Comparison of ENCODE assay signal across 15 cellular contexts in the genomic region with DNA sequence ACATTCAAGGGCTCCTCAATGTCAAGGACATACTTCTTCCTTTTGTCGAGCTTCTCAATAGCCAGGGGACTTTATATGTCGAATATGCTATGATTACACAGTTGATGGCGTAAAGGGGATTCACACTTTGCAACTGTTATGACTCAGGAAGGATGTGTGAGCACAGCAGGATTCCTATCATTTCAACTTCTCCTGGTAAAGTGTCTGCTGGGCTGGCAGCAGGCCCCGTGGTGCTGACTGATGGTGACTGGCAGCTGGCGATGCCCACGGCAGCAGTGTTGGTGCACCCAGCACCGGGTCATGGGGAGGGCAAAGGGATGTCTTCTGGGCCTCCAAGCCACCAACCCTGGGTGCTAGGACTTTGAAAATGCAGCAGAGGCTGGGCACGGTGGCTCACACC. TPM values are rescaled to one million over a fixed set of nuclear protein-coding genes. Genes with fewer than 3 reads are reported as not detected.
DNase-seq lines count a peak whose midpoint lies in the region; ATAC-seq, FAIRE-seq and TF ChIP-seq lines count a peak whose summit lies in the region.
"Had no signal": no experiment of that assay in that cellular context is flagged by ENCODE, and none has a peak within 500 bp of the region (broad histone marks: within the 10 kb centered on the region; RNA-seq: fewer than 3 reads in every experiment).

No MANE protein-coding gene starts in this region.

- H3K4me1 Mint-ChIP-seq in CD4-positive, CD25-positive, alpha-beta regulatory T cell = peaks cover 14 to 60% (median 34%) of the 10 kb centered on the region in 4 donors
- H3K4me1 Mint-ChIP-seq in T-cell = peaks cover 39 to 56% (median 50%) of the 10 kb centered on the region in 3 donors

- CTCF ChIA-PET in T-cell (lab: Charles Lee) = interaction anchor here (0.7 to 0.9 kb wide), 3 partner anchors 9 to 60 kb away, joined by 3 read pairs; no protein-coding TSS in a partner anchor

- TF ChIP-seq POLR2A in gastrocnemius medialis (IDR thresholded peaks at IDR 0.05) = no peak

- no peaks in the 10 kb centered on the region for H3K27me3 ChIP-seq in CD4-positive, CD25-positive, alpha-beta regulatory T cell (ENCODE audit: control insufficient read depth, insufficient read depth, low read length)
- H3K27me3 ChIP-seq in left lung (no peaks in the 10 kb centered on the region), gastrocnemius medialis (no peaks in the 10 kb centered on the region), upper lobe of right lung (no peaks in the 10 kb centered on the region)
- H3K27me3 ChIP-seq: adrenal gland, transverse colon had no signal

- no peak for FAIRE-seq in frontal cortex (lab: Jason Lieb, UNC)
- FAIRE-seq: colon had no signal

- in situ Hi-C loops in gastrocnemius medialis (cut with MboI; ENCODE audit: low sequenced_read_pairs in 4 of 4) = no loop called here

- intact Hi-C loops in left lung (cut with DNase I) = no loop called here
- intact Hi-C loops in gastrocnemius medialis (cut with DNase I; ENCODE audit: low total_unique reads) = no loop called here
- intact Hi-C loops in upper lobe of right lung (cut with DNase I) = no loop called here

- no peak for DNase-seq in CD4-positive, CD25-positive, alpha-beta regulatory T cell
- peak; percentile 25 for DNase-seq in HT1080 (ENCODE audit: low read depth)
- no peak for DNase-seq in T-cell
- no peak for DNase-seq in left lung
- DNase-seq in frontal cortex (ENCODE audit: low spot score in 2 of 2) = no peak
- DNase-seq in gastrocnemius medialis = no peak
- DNase-seq in upper lobe of right lung = no peak
- DNase-seq: adrenal gland, head of caudate nucleus, Karpas-422, NCI-H2029, NCI-H774, transverse colon had no signal

- no peaks in the 10 kb centered on the region for H3K9me3 ChIP-seq in CD4-positive, CD25-positive, alpha-beta regulatory T cell (ENCODE audit: control insufficient read depth in 2 of 2, low read length in 2 of 2)
- H3K9me3 ChIP-seq in left lung (no peaks in the 10 kb centered on the region), gastrocnemius medialis (no peaks in the 10 kb centered on the region), upper lobe of right lung (no peaks in the 10 kb centered on the region)
- H3K9me3 ChIP-seq: adrenal gland, transverse colon had no signal

- no peaks in the 10 kb centered on the region for H3K9me3 Mint-ChIP-seq in CD4-positive, CD25-positive, alpha-beta regulatory T cell
- no peaks in the 10 kb centered on the region for H3K9me3 Mint-ChIP-seq in T-cell

- H3K4me3 Mint-ChIP-seq in CD4-positive, CD25-positive, alpha-beta regulatory T cell = peak overlapping the region in 3 of 4 donors; percentile 15 to 75 (median 21)
- H3K4me3 Mint-ChIP-seq in T-cell = peak overlapping the region in 1 of 3 donors; percentile 66

- POLR2A ChIA-PET in T-cell (lab: Charles Lee) = interaction anchor here in 1 of 2 donors (0.6 to 1.0 kb wide), 2 partner anchors 14 to 82 kb away, joined by 3 to 4 read pairs; no protein-coding TSS in a partner anchor

- no peak overlapping the region for H3K27ac ChIP-seq in CD4-positive, CD25-positive, alpha-beta regulatory T cell (ENCODE audit: insufficient read depth, low read length, poor library complexity, severe bottlenecking)
- no peak overlapping the region for H3K27ac ChIP-seq in left lung
- no peak overlapping the region for H3K27ac ChIP-seq in gastrocnemius medialis
- no peak overlapping the region for H3K27ac ChIP-seq in upper lobe of right lung
- H3K27ac ChIP-seq: adrenal gland, transverse colon had no signal

- peak overlapping the region; percentile 95 to 99 (median 96) for H3K27ac Mint-ChIP-seq in CD4-positive, CD25-positive, alpha-beta regulatory T cell
- peak overlapping the region; percentile 98 to 99 for H3K27ac Mint-ChIP-seq in T-cell

- H3K27me3 Mint-ChIP-seq in CD4-positive, CD25-positive, alpha-beta regulatory T cell = no peaks in the 10 kb centered on the region
- H3K27me3 Mint-ChIP-seq in T-cell = no peaks in the 10 kb centered on the region

- H3K36me3 ChIP-seq in CD4-positive, CD25-positive, alpha-beta regulatory T cell (ENCODE audit: control insufficient read depth, insufficient read depth, low read length) = peaks cover 3% of the 10 kb centered on the region
- H3K36me3 ChIP-seq in left lung (peaks cover 0 to 18% of the 10 kb centered on the region in 2 donors), gastrocnemius medialis (peaks cover 0 to 4% of the 10 kb centered on the region in 2 donors), upper lobe of right lung (peaks cover 15% of the 10 kb centered on the region)
- H3K36me3 ChIP-seq: adrenal gland had no signal

- no peak overlapping the region for H3K4me3 ChIP-seq in CD4-positive, CD25-positive, alpha-beta regulatory T cell (ENCODE audit: low read depth, low read length)
- H3K4me3 ChIP-seq in left lung (no peak overlapping the region), gastrocnemius medialis (no peak overlapping the region), upper lobe of right lung (no peak overlapping the region)
- H3K4me3 ChIP-seq: adrenal gland, transverse colon had no signal

- no peak for ATAC-seq in CD4-positive, CD25-positive, alpha-beta regulatory T cell (ENCODE audit: low read depth in 2 of 2)
- ATAC-seq in T-cell (replicated peaks in 1 of 4) = no peak
- ATAC-seq in left lung = peak; percentile 12
- ATAC-seq in GM18498 (IDR thresholded peaks at IDR 0.05; ENCODE audit: unreplicated experiment) = no peak
- ATAC-seq in gastrocnemius medialis = no peak
- ATAC-seq in upper lobe of right lung = no peak

- TF ChIP-seq CTCF in left lung (IDR thresholded peaks at IDR 0.05) (no peak), gastrocnemius medialis (IDR thresholded peaks at IDR 0.05 in 4 of 5, conservative IDR thresholded peaks at IDR 0.05 in 1 of 5) (no peak), upper lobe of right lung (IDR thresholded peaks at IDR 0.05) (no peak)

- H3K4me1 ChIP-seq in CD4-positive, CD25-positive, alpha-beta regulatory T cell (ENCODE audit: control insufficient read depth, insufficient read depth, low read length, poor library complexity, severe bottlenecking) = peaks cover 51% of the 10 kb centered on the region
- H3K4me1 ChIP-seq in left lung = no peaks in the 10 kb centered on the region
- no peaks in the 10 kb centered on the region for H3K4me1 ChIP-seq in gastrocnemius medialis
- H3K4me1 ChIP-seq in upper lobe of right lung = no peaks in the 10 kb centered on the region
- H3K4me1 ChIP-seq: adrenal gland had no signal

- no peaks in the 10 kb centered on the region for H3K36me3 Mint-ChIP-seq in CD4-positive, CD25-positive, alpha-beta regulatory T cell
- H3K36me3 Mint-ChIP-seq in T-cell = no peaks in the 10 kb centered on the region

RNA-seq across cellular contexts. Expression of a gene that starts 44.8 kb away (rescaled TPM):
- 87.6 TPM for total RNA-seq in CD4-positive, CD25-positive, alpha-beta regulatory T cell
- 10 to 100 TPM; 64.3 to 66.5 (median 65.3) TPM for polyA plus RNA-seq in CD4-positive, CD25-positive, alpha-beta regulatory T cell
- total RNA-seq in HT1080 (2014; rRNA removed; shearing (Covaris generic)) = 38.2 and 46.3 TPM in 2 replicates
- 34.2 and 38.6 TPM in 2 replicates for polyA plus RNA-seq in HT1080 (2015; cell fraction: cytosol; rRNA removed)
- 23.1 and 29.1 TPM in 2 replicates for polyA plus RNA-seq in HT1080 (2015; cell fraction: nucleus; rRNA removed)
- total RNA-seq in T-cell (10 to 100 TPM; 39.7 to 74.4 (median 54.7) TPM), left lung (10 to 100 TPM; 13.9 to 18.9 TPM), frontal cortex (34.2 TPM), gastrocnemius medialis (1 to 10 TPM; 2.9 to 4.6 (median 3.6) TPM), upper lobe of right lung (16.7 TPM)

RNA-seq across cellular contexts. Expression of a gene that starts 59.6 kb away (rescaled TPM):
- 4.1 TPM for total RNA-seq in CD4-positive, CD25-positive, alpha-beta regulatory T cell
- 1 to 10 TPM in 3 of 4 donors, under 1 TPM in 1; 0.60 to 1.9 (median 1.4) TPM for polyA plus RNA-seq in CD4-positive, CD25-positive, alpha-beta regulatory T cell
- 0.07 TPM in 1 of 2 replicates, not detected in the other for total RNA-seq in HT1080 (2014; rRNA removed; shearing (Covaris generic))
- 1.0 and 1.1 TPM in 2 replicates for polyA plus RNA-seq in HT1080 (2015; cell fraction: cytosol; rRNA removed)
- polyA plus RNA-seq in HT1080 (2015; cell fraction: nucleus; rRNA removed) = 0.93 and 1.1 TPM in 2 replicates
- under 1 TPM; 0.33 to 0.73 (median 0.53) TPM for total RNA-seq in T-cell
- 10 to 100 TPM; 78.3 to 89.2 TPM for total RNA-seq in left lung
- 1.6 TPM for total RNA-seq in frontal cortex
- total RNA-seq in gastrocnemius medialis = 1 to 10 TPM; 1.2 to 4.3 (median 2.9) TPM
- total RNA-seq in upper lobe of right lung = 80.0 TPM

Comparison
In these comparisons a context has a peak if more than half of its experiments do, and no peak if none do; other contexts are left out.
1. RNA of a gene that starts 59.6 kb away (total RNA-seq): 78.3 to 89.2 TPM in left lung and 80.0 TPM in upper lobe of right lung (single experiment); 4.1 TPM in CD4-positive, CD25-positive, alpha-beta regulatory T cell (single experiment), 1.2 to 4.3 TPM in gastrocnemius medialis, 1.6 TPM in frontal cortex (single experiment), 0.33 to 0.73 TPM in T-cell and 0.07 TPM in HT1080; every median in the first group is over 10 times any median in the second.